In the genomic region with DNA sequence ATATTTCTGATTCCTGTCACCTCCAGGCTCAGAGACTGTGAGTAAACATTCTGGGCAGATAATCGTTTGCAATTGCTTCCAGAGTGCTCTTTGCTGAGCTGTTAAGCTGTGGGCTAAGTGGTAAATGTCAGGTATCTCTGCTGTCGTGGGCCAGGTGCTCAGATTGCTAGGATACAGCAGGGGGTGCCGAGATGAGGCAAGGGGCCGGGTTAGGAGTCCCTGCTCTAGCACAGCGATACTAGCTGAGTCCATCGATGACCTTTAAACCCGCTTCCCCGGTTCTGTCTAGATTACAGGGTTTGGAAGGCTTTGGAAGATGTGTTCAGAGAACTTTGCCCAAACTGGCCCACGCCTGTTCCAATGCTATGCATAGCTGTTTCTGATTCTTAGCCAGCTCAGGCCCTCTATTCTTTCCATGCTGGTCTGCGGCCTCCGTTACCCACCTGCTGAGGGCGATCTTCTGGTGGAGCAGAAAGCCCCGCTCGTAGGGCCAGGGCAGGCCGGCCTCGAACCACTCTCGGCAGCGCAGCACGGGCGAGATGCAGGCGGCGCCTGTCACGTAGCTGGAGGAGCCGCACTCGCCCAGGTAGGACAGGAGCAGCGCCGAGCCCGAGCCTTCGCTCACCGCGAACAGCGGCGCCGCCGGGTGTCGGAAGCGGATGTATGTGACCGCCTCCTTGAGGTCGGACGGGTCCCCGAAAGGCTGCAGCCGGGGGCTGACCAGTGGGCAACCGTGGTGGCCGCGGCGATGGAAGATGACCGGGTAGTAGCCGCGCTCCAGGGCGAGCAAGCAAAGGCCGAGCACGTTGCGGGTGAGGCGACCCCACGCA, we compare ENCODE assay signal across 1 cellular context.
TF ChIP-seq lines count a peak whose summit lies in the region.

No MANE protein-coding gene starts in this region.

TF ChIP-seq in endothelial cell of umbilical vein, 7 proteins besides CTCF, POLR2A, EP300 and RAD21:
- no peak for TF ChIP-seq POLR2AphosphoS5 (IDR thresholded peaks at IDR 0.05; ENCODE audit: insufficient read depth, low read depth, low read length)
- no peak for TF ChIP-seq EZH2 (IDR thresholded peaks at IDR 0.05; ENCODE audit: borderline replicate concordance, low read depth, low read length, severe bottlenecking)
- TF ChIP-seq FOS (IDR thresholded peaks at IDR 0.05; ENCODE audit: borderline replicate concordance, insufficient read depth, low read length): no peak
- TF ChIP-seq MYC (IDR thresholded peaks at IDR 0.05; ENCODE audit: low read depth, low read length): no peak
- TF ChIP-seq, protein P1, sequence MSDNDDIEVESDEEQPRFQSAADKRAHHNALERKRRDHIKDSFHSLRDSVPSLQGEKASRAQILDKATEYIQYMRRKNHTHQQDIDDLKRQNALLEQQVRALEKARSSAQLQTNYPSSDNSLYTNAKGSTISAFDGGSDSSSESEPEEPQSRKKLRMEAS (IDR thresholded peaks at IDR 0.05; ENCODE audit: insufficient read depth, insufficient read length): no peak
- no peak for TF ChIP-seq JUN (IDR thresholded peaks at IDR 0.05; ENCODE audit: borderline replicate concordance, insufficient read depth, insufficient read length, low read depth)
- no peak for TF ChIP-seq GATA2 (IDR thresholded peaks at IDR 0.05; ENCODE audit: insufficient read depth, insufficient read length, low read depth, low read length)
TF ChIP-seq in endothelial cell of umbilical vein: peak in this region for 0.
